In genomic region chr10:31464552-31464951, GRCh38 we compare ENCODE assay signal across 32 cellular contexts.
"Had no signal": no experiment of that assay in that cellular context is flagged by ENCODE, and none has a peak within 500 bp of the region (broad histone marks: within the 10 kb centered on the region; RNA-seq: fewer than 3 reads in every experiment).

No MANE protein-coding gene starts in this region.

- H3K4me1 ChIP-seq: ascending aorta, breast epithelium, colonic mucosa had no signal

- H3K4me3 Mint-ChIP-seq: activated B cell treated with CpG ODN at 0.5 μM for 24 hours; activated CD8-positive, alpha-beta T cell treated with anti-CD3 and anti-CD28 coated beads for 36 hours; activated naive CD4-positive, alpha-beta T cell treated with anti-CD3 and anti-CD28 coated beads, Interleukin-2, amount 50 U/mL, for 24 hours; activated naive CD8-positive, alpha-beta T cell treated with anti-CD3 and anti-CD28 coated beads for 36 hours; activated naive CD8-positive, alpha-beta T cell treated with anti-CD3 and anti-CD28 coated beads, Interleukin-2, amount 50 U/mL, for 24 hours; activated T-cell treated with anti-CD3 and anti-CD28 coated beads, Interleukin-2, amount 50 U/mL, for 4 hours; activated T-helper 17 cell treated with anti-CD3 and anti-CD28 coated beads, Interleukin-2, amount 50 U/mL, for 72 hours; brain; T-helper 17 cell had no signal

- H3K79me2 ChIP-seq: hepatocyte had no signal

- H3K27me3 ChIP-seq: ascending aorta, breast epithelium, cardiac muscle cell, colonic mucosa, heart left ventricle, hepatocyte had no signal

- ATAC-seq: activated CD4-positive, CD25-positive, alpha-beta regulatory T cell treated with anti-CD3 and anti-CD28 coated beads, Interleukin-2, amount 50 U/mL, for 24 hours; activated CD8-positive, alpha-beta T cell treated with anti-CD3 and anti-CD28 coated beads for 36 hours; activated naive CD8-positive, alpha-beta T cell treated with anti-CD3 and anti-CD28 coated beads, Interleukin-2, amount 50 U/mL, for 24 hours; activated T-cell treated with anti-CD3 and anti-CD28 coated beads, Interleukin-2, amount 50 U/mL, for 4 hours; activated T-helper 17 cell treated with anti-CD3 and anti-CD28 coated beads, Interleukin-2, amount 50 U/mL, for 72 hours; esophagus mucosa; heart left ventricle; T-helper 17 cell had no signal

- FAIRE-seq: endometrium had no signal

- H3K4me1 Mint-ChIP-seq: activated B cell treated with CpG ODN at 0.5 μM for 24 hours; activated naive CD8-positive, alpha-beta T cell treated with anti-CD3 and anti-CD28 coated beads for 36 hours; activated naive CD8-positive, alpha-beta T cell treated with anti-CD3 and anti-CD28 coated beads, Interleukin-2, amount 50 U/mL, for 24 hours; activated T-helper 17 cell treated with anti-CD3 and anti-CD28 coated beads, Interleukin-2, amount 50 U/mL, for 72 hours; T-helper 17 cell had no signal

- H2AFZ ChIP-seq: hepatocyte had no signal

- H3K36me3 ChIP-seq: colonic mucosa had no signal

- H3K27ac ChIP-seq: ascending aorta, breast epithelium, cardiac muscle cell, colonic mucosa, heart left ventricle, hepatocyte, VCaP had no signal

- H3K4me2 ChIP-seq: hepatocyte had no signal

- DNase-seq: activated B cell treated with CpG ODN at 0.5 μM for 24 hours; activated CD4-positive, alpha-beta T cell treated with anti-CD3 and anti-CD28 coated beads for 48 hours; activated CD4-positive, alpha-beta T cell treated with anti-CD3 and anti-CD28 coated beads, Interleukin-2, amount 50 U/mL, for 1 hour; activated CD4-positive, alpha-beta T cell treated with anti-CD3 and anti-CD28 coated beads, Interleukin-2, amount 50 U/mL, for 48 hours; activated CD8-positive, alpha-beta memory T cell treated with anti-CD3 and anti-CD28 coated beads for 24 hours; activated CD8-positive, alpha-beta T cell treated with anti-CD3 and anti-CD28 coated beads for 36 hours; activated effector memory CD4-positive, alpha-beta T cell treated with Interleukin-2 at 50 U/mL for 16 hours; activated gamma-delta T cell treated with Interleukin-2 at 50 U/mL for 16 hours; activated naive CD4-positive, alpha-beta T cell treated with Interleukin-2 at 50 U/mL for 16 hours; activated naive CD8-positive, alpha-beta T cell treated with anti-CD3 and anti-CD28 coated beads for 36 hours; activated naive CD8-positive, alpha-beta T cell treated with anti-CD3 and anti-CD28 coated beads, Interleukin-2, amount 50 U/mL, for 24 hours; activated T-cell treated with anti-CD3 and anti-CD28 coated beads, Interleukin-2, amount 50 U/mL, for 4 hours; central memory CD4-positive, alpha-beta T cell; cerebellar nuclear complex; colonic mucosa; effector CD8-positive, alpha-beta T cell; foreskin fibroblast; glutamatergic neuron; heart left ventricle; T-helper 1 cell; T-helper 17 cell had no signal

- H3K4me3 ChIP-seq: ascending aorta, breast epithelium, cardiac muscle cell, colonic mucosa, heart left ventricle, hepatocyte had no signal

- H3K27me3 Mint-ChIP-seq: activated B cell treated with CpG ODN at 0.5 μM for 24 hours; activated CD8-positive, alpha-beta T cell treated with anti-CD3 and anti-CD28 coated beads for 36 hours; activated naive CD4-positive, alpha-beta T cell treated with anti-CD3 and anti-CD28 coated beads, Interleukin-2, amount 50 U/mL, for 24 hours; activated naive CD8-positive, alpha-beta T cell treated with anti-CD3 and anti-CD28 coated beads for 36 hours; activated naive CD8-positive, alpha-beta T cell treated with anti-CD3 and anti-CD28 coated beads, Interleukin-2, amount 50 U/mL, for 24 hours; activated T-helper 17 cell treated with anti-CD3 and anti-CD28 coated beads, Interleukin-2, amount 50 U/mL, for 72 hours; T-helper 17 cell had no signal

- H3K9me3 ChIP-seq: colonic mucosa had no signal

- H3K27ac Mint-ChIP-seq: activated B cell treated with CpG ODN at 0.5 μM for 24 hours; activated CD8-positive, alpha-beta T cell treated with anti-CD3 and anti-CD28 coated beads for 36 hours; activated naive CD4-positive, alpha-beta T cell treated with anti-CD3 and anti-CD28 coated beads, Interleukin-2, amount 50 U/mL, for 24 hours; activated naive CD8-positive, alpha-beta T cell treated with anti-CD3 and anti-CD28 coated beads for 36 hours; activated naive CD8-positive, alpha-beta T cell treated with anti-CD3 and anti-CD28 coated beads, Interleukin-2, amount 50 U/mL, for 24 hours; activated T-helper 17 cell treated with anti-CD3 and anti-CD28 coated beads, Interleukin-2, amount 50 U/mL, for 72 hours; brain; T-helper 17 cell had no signal
